In genomic region chr1:168134132-168135041, GRCh38 we compare ENCODE assay signal across 17 cellular contexts. TPM values are rescaled to one million over a fixed set of nuclear protein-coding genes. Genes with fewer than 3 reads are reported as not detected.
DNase-seq lines count a peak whose midpoint lies in the region; ATAC-seq and TF ChIP-seq lines count a peak whose summit lies in the region.
"Had no signal": no experiment of that assay in that cellular context is flagged by ENCODE, and none has a peak within 500 bp of the region (broad histone marks: within the 10 kb centered on the region; RNA-seq: fewer than 3 reads in every experiment).

No MANE protein-coding gene starts in this region.

- no peaks in the 10 kb centered on the region for H3K36me3 ChIP-seq in DND-41 (ENCODE audit: insufficient read depth, low read length)
- H3K36me3 ChIP-seq in OCI-LY1 (ENCODE audit: insufficient read depth, low read length), result no peaks in the 10 kb centered on the region
- peaks cover 20% of the 10 kb centered on the region for H3K36me3 ChIP-seq in neuron (ENCODE audit: insufficient read depth, low read length)
- H3K36me3 ChIP-seq: esophagus squamous epithelium, neutrophil had no signal

- peak overlapping the region; percentile 74 to 81 for H3K4me3 Mint-ChIP-seq in effector memory CD8-positive, alpha-beta T cell
- H3K4me3 Mint-ChIP-seq: activated CD8-positive, alpha-beta memory T cell treated with anti-CD3 and anti-CD28 coated beads, Interleukin-2, amount 10 ng/mL, durations not matched to agents 7 days and 5 days had no signal

- H3K9ac ChIP-seq in DND-41 (ENCODE audit: low read depth, low read length) (no peak overlapping the region), OCI-LY1 (ENCODE audit: low read length) (no peak overlapping the region)

- no peaks in the 10 kb centered on the region for H3F3A ChIP-seq in OCI-LY1 (ENCODE audit: insufficient read depth, low read length)

- TF ChIP-seq CTCF in DND-41 (IDR thresholded peaks at IDR 0.05; ENCODE audit: borderline replicate concordance, extremely low read depth, low read length, poor library complexity, severe bottlenecking), result no peak
- no peak for TF ChIP-seq CTCF in OCI-LY1 (IDR thresholded peaks at IDR 0.05; ENCODE audit: low read length)

- DNase-seq in DND-41, result no peak
- no peak for DNase-seq in effector memory CD8-positive, alpha-beta T cell
- DNase-seq in OCI-M2 (lab: John Stamatoyannopoulos, UW; ENCODE audit: unreplicated experiment), result no peak
- no peak for DNase-seq in sciatic nerve (ENCODE audit: low spot score)
- DNase-seq: activated CD8-positive, alpha-beta memory T cell treated with anti-CD3 and anti-CD28 coated beads, Interleukin-2, amount 10 ng/mL, durations not matched to agents 7 days and 5 days; esophagus squamous epithelium; hypothalamus; stimulated activated naive CD8-positive, alpha-beta T cell treated with anti-CD3 and anti-CD28 coated beads, Interleukin-15, Interleukin-2, amounts not matched to agents 100 U/mL and 50 U/mL, for 24 hours had no signal

- no peak for ATAC-seq in DND-41 (ENCODE audit: insufficient read depth, low read depth)
- ATAC-seq in effector memory CD8-positive, alpha-beta T cell (replicated peaks), result no peak
- no peak for ATAC-seq in GM21423 (IDR thresholded peaks at IDR 0.05; ENCODE audit: unreplicated experiment)
- ATAC-seq in sciatic nerve, result no peak
- ATAC-seq: activated CD8-positive, alpha-beta memory T cell treated with anti-CD3 and anti-CD28 coated beads, Interleukin-2, amount 10 ng/mL, durations not matched to agents 7 days and 5 days; activated naive CD4-positive, alpha-beta T cell treated with anti-CD3 and anti-CD28 coated beads, Interleukin-2, amount 50 U/mL, for 72 hours; left lobe of liver; stimulated activated naive CD8-positive, alpha-beta T cell treated with anti-CD3 and anti-CD28 coated beads, Interleukin-15, Interleukin-2, amounts not matched to agents 100 U/mL and 50 U/mL, for 24 hours had no signal

- H4K20me1 ChIP-seq in DND-41 (ENCODE audit: insufficient read depth, low read length), result no peaks in the 10 kb centered on the region
- H4K20me1 ChIP-seq in OCI-LY1 (ENCODE audit: insufficient read depth, low read length), result no peaks in the 10 kb centered on the region

- H3K4me3 ChIP-seq in DND-41 (ENCODE audit: low read depth in 1 of 2, low read length in 2 of 2) (no peak overlapping the region; a peak in 1 of 4 replicates), OCI-LY1 (ENCODE audit: low read depth, low read length, poor library complexity, severe bottlenecking) (no peak overlapping the region), neuron (ENCODE audit: low read length) (peak overlapping the region; percentile 83)

- H3K27me3 ChIP-seq in DND-41 (ENCODE audit: insufficient read depth, low read length, poor library complexity) (no peaks in the 10 kb centered on the region), OCI-LY1 (ENCODE audit: insufficient read depth, low read length) (no peaks in the 10 kb centered on the region; the same call in 1 of the 2 replicates), neuron (ENCODE audit: insufficient read depth, low read length) (no peaks in the 10 kb centered on the region)
- H3K27me3 ChIP-seq: SJSA1 had no signal

- H3K27ac ChIP-seq in DND-41 (ENCODE audit: low read length) (no peak overlapping the region), OCI-LY1 (ENCODE audit: low read depth, low read length, poor library complexity, severe bottlenecking) (no peak overlapping the region)
- H3K27ac ChIP-seq: esophagus squamous epithelium, HL-60, neutrophil, SJSA1, skin epidermis had no signal

- H3K4me2 ChIP-seq in DND-41 (ENCODE audit: insufficient read depth, low read length) (peak overlapping the region; percentile 97; the same call in 1 of the 2 replicates), OCI-LY1 (ENCODE audit: low read length) (peak overlapping the region; percentile 7; the same call in 1 of the 2 replicates)

- H3K27ac Mint-ChIP-seq in effector memory CD8-positive, alpha-beta T cell, result no peak overlapping the region
- H3K27ac Mint-ChIP-seq: activated CD8-positive, alpha-beta memory T cell treated with anti-CD3 and anti-CD28 coated beads, Interleukin-2, amount 10 ng/mL, durations not matched to agents 7 days and 5 days; activated naive CD4-positive, alpha-beta T cell treated with anti-CD3 and anti-CD28 coated beads, Interleukin-2, amount 50 U/mL, for 72 hours had no signal

- no peaks in the 10 kb centered on the region for H3K9me2 ChIP-seq in OCI-LY1 (ENCODE audit: low read depth, low read length)

- H3K27me3 Mint-ChIP-seq in effector memory CD8-positive, alpha-beta T cell, result peaks cover 53 to 57% of the 10 kb centered on the region in 2 donors

- no peaks in the 10 kb centered on the region for H3K9me3 Mint-ChIP-seq in effector memory CD8-positive, alpha-beta T cell
- H3K9me3 Mint-ChIP-seq: activated naive CD4-positive, alpha-beta T cell treated with anti-CD3 and anti-CD28 coated beads, Interleukin-2, amount 50 U/mL, for 72 hours had no signal

- H3K4me1 ChIP-seq in DND-41 (ENCODE audit: insufficient read depth, low read length), result peaks cover 27% of the 10 kb centered on the region
- H3K4me1 ChIP-seq in OCI-LY1 (ENCODE audit: insufficient read depth, low read length, severe bottlenecking), result peaks cover 21% of the 10 kb centered on the region
- peaks cover 30% of the 10 kb centered on the region for H3K4me1 ChIP-seq in neuron (ENCODE audit: insufficient read depth, low read length)

- H3K79me2 ChIP-seq in DND-41 (ENCODE audit: insufficient read depth, low read length) (no peaks in the 10 kb centered on the region), OCI-LY1 (ENCODE audit: insufficient read depth, low read length) (no peaks in the 10 kb centered on the region)

- H3K9me3 ChIP-seq in DND-41 (ENCODE audit: insufficient read depth, low read length, severe bottlenecking), result no peaks in the 10 kb centered on the region
- no peaks in the 10 kb centered on the region for H3K9me3 ChIP-seq in OCI-LY1 (ENCODE audit: low read length)
- no peaks in the 10 kb centered on the region for H3K9me3 ChIP-seq in neuron (ENCODE audit: low read length)
- H3K9me3 ChIP-seq: esophagus squamous epithelium, neutrophil, SJSA1 had no signal

- H2AFZ ChIP-seq in DND-41 (ENCODE audit: low read depth, low read length) (no peak overlapping the region), OCI-LY1 (ENCODE audit: low read length) (no peak overlapping the region), neuron (ENCODE audit: low read depth, low read length) (no peak overlapping the region)

- H3K36me3 Mint-ChIP-seq in effector memory CD8-positive, alpha-beta T cell (ENCODE audit: insufficient read depth), result no peaks in the 10 kb centered on the region

- intact Hi-C loops in sciatic nerve (cut with DNase I), result no loop called here

- H3K4me1 Mint-ChIP-seq in effector memory CD8-positive, alpha-beta T cell (ENCODE audit: low read depth in 2 of 2), result peaks cover 12 to 13% of the 10 kb centered on the region in 2 donors

RNA-seq across cellular contexts. Expression of gene GPR161, which starts 2.3 kb away (rescaled TPM):
- 10.7 TPM for total RNA-seq in sciatic nerve

RNA-seq across cellular contexts. Expression of gene TIPRL, which starts 44.4 kb away (rescaled TPM):
- 24.3 TPM for total RNA-seq in sciatic nerve
